In genomic region chr11:58142781-58143180, GRCh38 we compare ENCODE assay signal across 24 cellular contexts. TPM values are rescaled to one million over a fixed set of nuclear protein-coding genes. Genes with fewer than 3 reads are reported as not detected.
"Had no signal": no experiment of that assay in that cellular context is flagged by ENCODE, and none has a peak within 500 bp of the region (broad histone marks: within the 10 kb centered on the region; RNA-seq: fewer than 3 reads in every experiment).

No MANE protein-coding gene starts in this region.

- FAIRE-seq: HepG2 had no signal

- H3K27ac ChIP-seq: RWPE1 had no signal

- ATAC-seq: HepG2, SK-N-SH treated with all-trans-retinoic acid at 6 μM for 48 hours had no signal

- DNase-seq: IMR-90, Karpas-422, KG1, MV-4-11, NCI-H1092, NCI-H1105 treated with DMSO at 0.1 percent for 48 hours, NCI-H1417 treated with DMSO at 0.1 percent for 48 hours, NCI-H146, NCI-H1694 treated with DMSO at 0.1 percent for 48 hours, NCI-H1930, NCI-H2081, NCI-H2107, NCI-H2227 treated with DMSO at 0.1 percent for 48 hours, NCI-H524, NCI-H69, NCI-H774, SHP77 had no signal

RNA-seq across cellular contexts. Expression of gene OR9I1, which starts 17.5 kb away (rescaled TPM):
- total RNA-seq: HepG2, HT1080, IMR-90, M059J, NCI-H460, SK-MEL-5 had no signal
- polyA plus RNA-seq: HepG2, IMR-90 had no signal

RNA-seq across cellular contexts. Expression of gene OR9Q2, which starts 46.1 kb away (rescaled TPM):
- total RNA-seq: HepG2, HT1080, IMR-90, M059J, NCI-H460, SK-MEL-5 had no signal
- polyA plus RNA-seq: HepG2, IMR-90 had no signal
